In genomic region chr21:46559291-46559983, GRCh38 we compare ENCODE assay signal across 8 cellular contexts. TPM values are rescaled to one million over a fixed set of nuclear protein-coding genes. Genes with fewer than 3 reads are reported as not detected.
A peak's percentile ranks its signal among the peaks of the same experiment; 100 is the strongest.
DNase-seq lines count a peak whose midpoint lies in the region; ATAC-seq and TF ChIP-seq lines count a peak whose summit lies in the region.

No MANE protein-coding gene starts in this region.

- peak overlapping the region; percentile 73 to 80 (median 73) for H3K4me3 Mint-ChIP-seq in T-cell

- peak overlapping the region; percentile 98 to 100 for H3K27ac Mint-ChIP-seq in T-cell
- H3K27ac Mint-ChIP-seq in activated naive CD4-positive, alpha-beta T cell treated with anti-CD3 and anti-CD28 coated beads, Interleukin-2, amount 50 U/mL, for 72 hours: peak overlapping the region; percentile 92 to 95

- H3K27ac ChIP-seq in BLaER1: peak overlapping the region; percentile 59
- H3K27ac ChIP-seq in osteoblast (ENCODE audit: low read depth, low read length): no peak overlapping the region

- H2AFZ ChIP-seq in osteoblast (ENCODE audit: low read length): no peak overlapping the region

- TF ChIP-seq CTCF in osteoblast (IDR thresholded peaks at IDR 0.05; ENCODE audit: extremely low read depth, low read depth, low read length): no peak

- peak; percentile 78 to 84 (median 80) for ATAC-seq in T-cell (replicated peaks in 1 of 4)
- peak; percentile 81 to 87 for ATAC-seq in activated naive CD4-positive, alpha-beta T cell treated with anti-CD3 and anti-CD28 coated beads, Interleukin-2, amount 50 U/mL, for 72 hours
- no peak for ATAC-seq in HG03175 (IDR thresholded peaks at IDR 0.05; ENCODE audit: unreplicated experiment)
- no peak for ATAC-seq in HG03439 (IDR thresholded peaks at IDR 0.05; ENCODE audit: unreplicated experiment)

- H3K79me2 ChIP-seq in osteoblast (ENCODE audit: insufficient read depth, low read length): no peaks in the 10 kb centered on the region

- POLR2A ChIA-PET in T-cell (lab: Charles Lee): interaction anchor here (0.6 to 3.4 kb wide), 6 partner anchors 9 to 77 kb away, joined by 3 to 15 read pairs (median 5); partner anchors contain the start of gene PRMT2 (in 2 of the 2)

- peaks cover 54% of the 10 kb centered on the region for H3K36me3 Mint-ChIP-seq in T-cell
- peaks cover 23 to 46% of the 10 kb centered on the region in 2 donors for H3K36me3 Mint-ChIP-seq in activated naive CD4-positive, alpha-beta T cell treated with anti-CD3 and anti-CD28 coated beads, Interleukin-2, amount 50 U/mL, for 72 hours

- no peaks in the 10 kb centered on the region for H4K20me1 ChIP-seq in BLaER1
- H4K20me1 ChIP-seq in osteoblast (ENCODE audit: insufficient read depth, low read length): no peaks in the 10 kb centered on the region

- no peaks in the 10 kb centered on the region for H3K9me3 ChIP-seq in BLaER1
- H3K9me3 ChIP-seq in osteoblast (ENCODE audit: low read depth, low read length): no peaks in the 10 kb centered on the region

- H3K9ac ChIP-seq in BLaER1: peak overlapping the region; percentile 68

- DNase-seq in T-cell: peak; percentile 37 to 76 (median 60)
- peak; percentile 62 to 76 for DNase-seq in activated naive CD4-positive, alpha-beta T cell treated with anti-CD3 and anti-CD28 coated beads, Interleukin-2, amount 50 U/mL, for 72 hours (ENCODE audit: low spot score in 2 of 2)
- peak; percentile 64 for DNase-seq in osteoblast (ENCODE audit: insufficient read length, low spot score, missing footprints)
- DNase-seq in NCI-H146 treated with DMSO at 0.1 percent for 48 hours (lab: John Stamatoyannopoulos, UW; ENCODE audit: unreplicated experiment): no peak
- no peak for DNase-seq in occipital lobe (lab: John Stamatoyannopoulos, UW)

- H3K36me3 ChIP-seq in BLaER1 (peaks cover 73% of the 10 kb centered on the region), osteoblast (ENCODE audit: insufficient read depth, low read length) (peaks cover 67% of the 10 kb centered on the region)

- peaks cover 74 to 85% (median 76%) of the 10 kb centered on the region in 3 donors for H3K4me1 Mint-ChIP-seq in T-cell

- H3K4me3 ChIP-seq in BLaER1 (no peak overlapping the region), osteoblast (ENCODE audit: insufficient read depth, low read length) (no peak overlapping the region)

- no peaks in the 10 kb centered on the region for H3K27me3 Mint-ChIP-seq in T-cell

- H3K4me1 ChIP-seq in BLaER1 (peaks cover 31% of the 10 kb centered on the region), osteoblast (ENCODE audit: insufficient read depth, low read length) (no peaks in the 10 kb centered on the region)

- H3K27me3 ChIP-seq in BLaER1 (no peaks in the 10 kb centered on the region), osteoblast (ENCODE audit: insufficient read depth, low read length) (no peaks in the 10 kb centered on the region)

- no peaks in the 10 kb centered on the region for H3K9me3 Mint-ChIP-seq in T-cell
- H3K9me3 Mint-ChIP-seq in activated naive CD4-positive, alpha-beta T cell treated with anti-CD3 and anti-CD28 coated beads, Interleukin-2, amount 50 U/mL, for 72 hours: no peaks in the 10 kb centered on the region

- H3K4me2 ChIP-seq in BLaER1 (peak overlapping the region; percentile 71), osteoblast (ENCODE audit: insufficient read depth, low read length) (no peak overlapping the region)

- CTCF ChIA-PET in T-cell (lab: Charles Lee): interaction anchor here in 1 of 2 donors (0.5 to 1.5 kb wide), 6 partner anchors 8 to 586 kb away, joined by 3 to 10 read pairs (median 4); partner anchors contain the start of gene PRMT2

RNA-seq across cellular contexts. Expression of gene S100B, which starts 45.4 kb away (rescaled TPM):
- total RNA-seq in T-cell: 10 to 100 TPM in 2 of 5 donors, 1 to 10 TPM in 2, under 1 TPM in 1; 0.49 to 11.4 (median 8.9) TPM
- not detected for total RNA-seq in activated naive CD4-positive, alpha-beta T cell treated with anti-CD3 and anti-CD28 coated beads, Interleukin-2, amount 50 U/mL, for 72 hours
- 0.29 and 1.4 TPM in 2 replicates for total RNA-seq in osteoblast
- 6.9 TPM for total RNA-seq in occipital lobe

Comparison
In these comparisons a context has a peak if more than half of its experiments do, and no peak if none do; other contexts are left out.
1. ATAC-seq: peak in T-cell (4 of 4) and activated naive CD4-positive, alpha-beta T cell treated with anti-CD3 and anti-CD28 coated beads, Interleukin-2, amount 50 U/mL, for 72 hours (2 of 2); none in HG03175 (single experiment) and HG03439 (single experiment).
2. DNase-seq: peak in T-cell (34 of 34), activated naive CD4-positive, alpha-beta T cell treated with anti-CD3 and anti-CD28 coated beads, Interleukin-2, amount 50 U/mL, for 72 hours (2 of 2) and osteoblast (single experiment); none in NCI-H146 treated with DMSO at 0.1 percent for 48 hours (single experiment) and occipital lobe (single experiment).